Comparison of ENCODE assay signal across 1 cellular context in genomic region chr19:18160792-18161690, GRCh38.
TF ChIP-seq lines count a peak whose summit lies in the region.

No MANE protein-coding gene starts in this region.

TF ChIP-seq in GM12878, 131 proteins besides CTCF, POLR2A, EP300 and RAD21 (continues in another document):
- TF ChIP-seq NR2C2 (IDR thresholded peaks at IDR 0.05; ENCODE audit: borderline replicate concordance, control insufficient read depth, insufficient read length, low read depth) (no peak), EGR1 (IDR thresholded peaks at IDR 0.05; ENCODE audit: borderline replicate concordance in 1 of 2, low read depth in 2 of 2, low read length in 2 of 2) (no peak), ZZZ3 (IDR thresholded peaks at IDR 0.05; ENCODE audit: control insufficient read depth, insufficient read length, low read depth) (no peak), BCL3 (IDR thresholded peaks at IDR 0.05; ENCODE audit: borderline replicate concordance, insufficient read depth, low read depth, low read length, poor library complexity, severe bottlenecking) (no peak), TCF12 (IDR thresholded peaks at IDR 0.05; ENCODE audit: low read depth, low read length) (peak; percentile 53; the same call in 1 of the 2 replicates), CEBPB (IDR thresholded peaks at IDR 0.05; ENCODE audit: borderline replicate concordance in 1 of 2, low read depth in 2 of 2, low read length in 2 of 2) (no peak), SMAD1 (IDR thresholded peaks at IDR 0.05; ENCODE audit: low read depth, partially characterized antibody) (no peak), NFYA (IDR thresholded peaks at IDR 0.05; ENCODE audit: borderline replicate concordance, low read depth, low read length) (no peak), NKRF (conservative IDR thresholded peaks at IDR 0.05) (0 out of 2 replicates have a peak, but pooled peaks have one; percentile 31), YY1 (IDR thresholded peaks at IDR 0.05; ENCODE audit: low read depth, low read length) (peak; percentile 81), CBFB (IDR thresholded peaks at IDR 0.05; ENCODE audit: low read depth) (no peak), ZBTB11 (CRISPR knock-in tag; IDR thresholded peaks at IDR 0.05) (no peak), LARP7 (IDR thresholded peaks at IDR 0.05) (no peak; the same call in 1 of the 2 replicates), ZNF592 (IDR thresholded peaks at IDR 0.05) (no peak), POLR2AphosphoS5 (IDR thresholded peaks at IDR 0.05; ENCODE audit: low read length) (peak; percentile 41; the same call in 1 of the 2 replicates), RB1 (IDR thresholded peaks at IDR 0.05; ENCODE audit: borderline replicate concordance) (peak; percentile 56; the same call in 1 of the 2 replicates), ZNF24 (IDR thresholded peaks at IDR 0.05) (no peak), TCF3 (IDR thresholded peaks at IDR 0.05; ENCODE audit: borderline replicate concordance, insufficient read depth, low read depth, low read length) (0 out of 2 replicates have a peak, but pooled peaks have one; percentile 35), MYC (IDR thresholded peaks at IDR 0.05; ENCODE audit: insufficient read depth, insufficient read length, insufficient replicate concordance, low read length, severe bottlenecking) (peak; percentile 33), BHLHE40 (IDR thresholded peaks at IDR 0.05; ENCODE audit: borderline replicate concordance in 1 of 2, low read depth in 2 of 2, low read length in 1 of 2) (peak in 1 of 2 experiments; percentile 56; a peak in 2 of 4 replicates), SIX5 (IDR thresholded peaks at IDR 0.05; ENCODE audit: low read depth, low read length, severe bottlenecking) (no peak), CHD2 (IDR thresholded peaks at IDR 0.05; ENCODE audit: borderline replicate concordance, low read depth, low read length) (no peak), ZBTB4 (CRISPR knock-in tag; IDR thresholded peaks at IDR 0.05) (no peak), CUX1 (IDR thresholded peaks at IDR 0.05; ENCODE audit: insufficient replicate concordance, low read depth, low read length) (no peak), MTA2 (IDR thresholded peaks at IDR 0.05; ENCODE audit: low read depth) (no peak), BCLAF1 (IDR thresholded peaks at IDR 0.05) (0 out of 2 replicates have a peak, but pooled peaks have one; percentile 10), PAX5 (IDR thresholded peaks at IDR 0.05; ENCODE audit: borderline replicate concordance, low read depth, low read length) (no peak), GABPA (IDR thresholded peaks at IDR 0.05; ENCODE audit: low read depth) (no peak), ETV6 (conservative IDR thresholded peaks at IDR 0.05 in 1 of 2, IDR thresholded peaks at IDR 0.05 in 1 of 2; ENCODE audit: borderline replicate concordance in 1 of 2, low read depth in 1 of 2) (no peak), IRF4 (IDR thresholded peaks at IDR 0.05; ENCODE audit: low read depth, low read length) (no peak), SREBF1 (IDR thresholded peaks at IDR 0.05; ENCODE audit: low read length) (no peak), FOXK2 (IDR thresholded peaks at IDR 0.05) (no peak)
